ENCODE assay signal across 15 cellular contexts in genomic region chrX:11196476-11196875, GRCh38.
DNase-seq lines count a peak whose midpoint lies in the region; TF ChIP-seq lines count a peak whose summit lies in the region.
"Had no signal": no experiment of that assay in that cellular context is flagged by ENCODE, and none has a peak within 500 bp of the region (broad histone marks: within the 10 kb centered on the region; RNA-seq: fewer than 3 reads in every experiment).

No MANE protein-coding gene starts in this region.

- H3K4me3 Mint-ChIP-seq in activated T-cell treated with anti-CD3 and anti-CD28 coated beads, Interleukin-2, amount 50 U/mL, for 24 hours, result no peak overlapping the region
- H3K4me3 Mint-ChIP-seq: CD4-positive, CD25-positive, alpha-beta regulatory T cell had no signal

- H3K27me3 Mint-ChIP-seq in activated T-cell treated with anti-CD3 and anti-CD28 coated beads, Interleukin-2, amount 50 U/mL, for 24 hours, result peaks cover 17% of the 10 kb centered on the region
- H3K27me3 Mint-ChIP-seq: CD4-positive, CD25-positive, alpha-beta regulatory T cell had no signal

- H3K9me3 Mint-ChIP-seq in activated T-cell treated with anti-CD3 and anti-CD28 coated beads, Interleukin-2, amount 50 U/mL, for 24 hours, result no peaks in the 10 kb centered on the region
- H3K9me3 Mint-ChIP-seq: CD4-positive, CD25-positive, alpha-beta regulatory T cell had no signal

- in situ Hi-C loops in astrocyte of the cerebellum (cut with HindIII; ENCODE audit: low sequenced_read_pairs), result no loop called here

- TF ChIP-seq CTCF in AG09319 (IDR thresholded peaks at IDR 0.05; ENCODE audit: low read depth, low read length) (no peak), HFF-Myc (IDR thresholded peaks at IDR 0.05; ENCODE audit: low read depth, low read length, missing control alignments) (no peak), astrocyte of the cerebellum (IDR thresholded peaks at IDR 0.05; ENCODE audit: low read depth, low read length, missing control alignments) (no peak)

- peak; percentile 36 for DNase-seq in AG09319 (ENCODE audit: extremely low read depth, low read depth)
- DNase-seq in HFF-Myc (ENCODE audit: extremely low read depth, low read depth), result peak; percentile 54
- peak; percentile 23 for DNase-seq in astrocyte of the cerebellum (ENCODE audit: low read depth)
- peak; percentile 47 for DNase-seq in fibroblast of the conjunctiva (ENCODE audit: low read depth)
- no peak for DNase-seq in activated CD4-positive, CD25-positive, alpha-beta regulatory T cell (lab: John Stamatoyannopoulos, UW)
- no peak for DNase-seq in ureter (ENCODE audit: low spot score)
- no peak for DNase-seq in activated T-cell treated with anti-CD3 and anti-CD28 coated beads, Interleukin-2, amount 50 U/mL, for 24 hours
- no peak for DNase-seq in NCI-H1417 (lab: John Stamatoyannopoulos, UW)
- DNase-seq: ACHN; AML-193; Calu3; CD4-positive, CD25-positive, alpha-beta regulatory T cell; DMS 273 treated with DMSO at 0.1 percent for 48 hours; HCEC 1CT had no signal

- no peaks in the 10 kb centered on the region for H3K36me3 Mint-ChIP-seq in activated T-cell treated with anti-CD3 and anti-CD28 coated beads, Interleukin-2, amount 50 U/mL, for 24 hours (ENCODE audit: low read depth)
- H3K36me3 Mint-ChIP-seq: CD4-positive, CD25-positive, alpha-beta regulatory T cell had no signal

- H3K4me3 ChIP-seq in HFF-Myc (replicated peaks; ENCODE audit: low read depth, low read length) (no peak overlapping the region), astrocyte of the cerebellum (ENCODE audit: low read depth, low read length) (no peak overlapping the region)
- H3K4me3 ChIP-seq: BLaER1 treated with 17β-estradiol and CSF1 and Interleukin-3, amounts not matched to agents 10 nM and 100 nM had no signal

- no peaks in the 10 kb centered on the region for H3K4me1 Mint-ChIP-seq in activated T-cell treated with anti-CD3 and anti-CD28 coated beads, Interleukin-2, amount 50 U/mL, for 24 hours (ENCODE audit: low read depth)
- H3K4me1 Mint-ChIP-seq: CD4-positive, CD25-positive, alpha-beta regulatory T cell had no signal

- no peak overlapping the region for H3K27ac Mint-ChIP-seq in activated T-cell treated with anti-CD3 and anti-CD28 coated beads, Interleukin-2, amount 50 U/mL, for 24 hours
- H3K27ac Mint-ChIP-seq: CD4-positive, CD25-positive, alpha-beta regulatory T cell had no signal

Comparison
In these comparisons a context has a peak if more than half of its experiments do, and no peak if none do; other contexts are left out.
1. DNase-seq: peak in AG09319 (single experiment), HFF-Myc (single experiment), astrocyte of the cerebellum (single experiment) and fibroblast of the conjunctiva (single experiment); none in activated CD4-positive, CD25-positive, alpha-beta regulatory T cell (0 of 4), ureter (single experiment), activated T-cell treated with anti-CD3 and anti-CD28 coated beads, Interleukin-2, amount 50 U/mL, for 24 hours (single experiment) and NCI-H1417 (0 of 3).